In the genomic region with DNA sequence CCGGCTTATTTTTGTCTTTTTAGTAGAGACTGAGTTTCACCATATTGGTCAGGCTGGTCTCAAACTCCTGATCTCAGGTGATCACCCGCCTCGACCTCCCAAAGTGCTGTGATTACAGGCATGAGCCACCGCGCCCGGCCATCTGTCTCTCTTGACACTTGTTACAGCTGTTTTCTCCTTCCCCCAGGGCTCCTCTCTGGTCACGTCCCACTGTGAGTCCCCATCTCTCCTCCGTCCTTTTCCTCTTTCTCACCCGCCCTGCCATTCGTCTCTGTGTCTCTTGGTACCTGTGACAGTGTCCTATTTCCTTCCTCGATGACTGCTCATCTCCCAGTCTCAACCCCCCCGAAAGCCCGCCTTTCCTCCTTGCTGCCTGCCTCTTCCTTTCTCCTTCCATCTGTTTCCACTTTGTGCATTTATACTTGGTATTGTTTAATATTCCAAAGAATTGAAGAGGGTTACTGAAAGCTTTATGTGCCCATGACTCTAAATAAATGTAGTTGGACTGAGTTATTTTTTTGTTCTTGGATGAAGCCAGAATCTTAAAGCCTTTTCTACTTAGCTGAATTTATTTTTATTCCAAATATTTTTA, we compare ENCODE assay signal across 16 cellular contexts.
"Had no signal": no experiment of that assay in that cellular context is flagged by ENCODE, and none has a peak within 500 bp of the region (broad histone marks: within the 10 kb centered on the region; RNA-seq: fewer than 3 reads in every experiment).

No MANE protein-coding gene starts in this region.

- H3K9me3 ChIP-seq: ascending aorta, esophagus muscularis mucosa, neutrophil, testis had no signal

- H3K27ac ChIP-seq: ascending aorta, esophagus muscularis mucosa, neutrophil, testis had no signal

- H3K9me3 Mint-ChIP-seq: activated CD4-positive, alpha-beta memory T cell treated with anti-CD3 and anti-CD28 coated beads, Interleukin-2, amount 10 ng/mL, durations not matched to agents 7 days and 5 days; activated naive CD4-positive, alpha-beta T cell treated with anti-CD3 and anti-CD28 coated beads for 36 hours; activated T-helper 1 cell treated with anti-CD3 and anti-CD28 coated beads, Interleukin-12 subunit alpha, Interleukin-12 subunit beta, Interleukin-2, Interleukin-4 antibody, amounts not matched to agents 30 ng/mL and 10 ng/mL and 1 ng/mL, durations not matched to agents 14 hours and 24 hours and 36 hours; memory B cell; natural killer cell; stimulated activated naive CD8-positive, alpha-beta T cell treated with anti-CD3 and anti-CD28 coated beads, Interleukin-15, amount 100 ng/mL, for 72 hours had no signal

- H3K27me3 Mint-ChIP-seq: stimulated activated naive CD8-positive, alpha-beta T cell treated with anti-CD3 and anti-CD28 coated beads, Interleukin-15, amount 100 ng/mL, for 72 hours had no signal

- H3K27ac Mint-ChIP-seq: activated CD4-positive, alpha-beta memory T cell treated with anti-CD3 and anti-CD28 coated beads, Interleukin-2, amount 10 ng/mL, durations not matched to agents 7 days and 5 days; activated naive CD4-positive, alpha-beta T cell treated with anti-CD3 and anti-CD28 coated beads for 36 hours; activated T-helper 1 cell treated with anti-CD3 and anti-CD28 coated beads, Interleukin-12 subunit alpha, Interleukin-12 subunit beta, Interleukin-2, Interleukin-4 antibody, amounts not matched to agents 30 ng/mL and 10 ng/mL and 1 ng/mL, durations not matched to agents 14 hours and 24 hours and 36 hours; memory B cell; natural killer cell; stimulated activated naive CD8-positive, alpha-beta T cell treated with anti-CD3 and anti-CD28 coated beads, Interleukin-15, amount 100 ng/mL, for 72 hours; T-helper 17 cell had no signal

- H3K4me1 Mint-ChIP-seq: activated CD4-positive, alpha-beta memory T cell treated with anti-CD3 and anti-CD28 coated beads, Interleukin-2, amount 10 ng/mL, durations not matched to agents 7 days and 5 days; memory B cell; natural killer cell; stimulated activated naive CD8-positive, alpha-beta T cell treated with anti-CD3 and anti-CD28 coated beads, Interleukin-15, amount 100 ng/mL, for 72 hours had no signal

- H3K36me3 Mint-ChIP-seq: natural killer cell had no signal

- H3K4me1 ChIP-seq: testis had no signal

- H3K4me3 ChIP-seq: ascending aorta, esophagus muscularis mucosa, testis had no signal

- H3K4me3 Mint-ChIP-seq: activated CD4-positive, alpha-beta memory T cell treated with anti-CD3 and anti-CD28 coated beads, Interleukin-2, amount 10 ng/mL, durations not matched to agents 7 days and 5 days; activated naive CD4-positive, alpha-beta T cell treated with anti-CD3 and anti-CD28 coated beads for 36 hours; activated T-helper 1 cell treated with anti-CD3 and anti-CD28 coated beads, Interleukin-12 subunit alpha, Interleukin-12 subunit beta, Interleukin-2, Interleukin-4 antibody, amounts not matched to agents 30 ng/mL and 10 ng/mL and 1 ng/mL, durations not matched to agents 14 hours and 24 hours and 36 hours; memory B cell; natural killer cell; stimulated activated naive CD8-positive, alpha-beta T cell treated with anti-CD3 and anti-CD28 coated beads, Interleukin-15, amount 100 ng/mL, for 72 hours; T-helper 17 cell had no signal

- H3K27me3 ChIP-seq: ascending aorta, esophagus muscularis mucosa, neutrophil, testis had no signal

- ATAC-seq: left ventricle myocardium superior; natural killer cell; right cardiac atrium; stimulated activated naive CD8-positive, alpha-beta T cell treated with anti-CD3 and anti-CD28 coated beads, Interleukin-15, amount 100 ng/mL, for 72 hours; T-helper 17 cell had no signal

- DNase-seq: activated CD4-positive, alpha-beta memory T cell treated with anti-CD3 and anti-CD28 coated beads, Interleukin-2, amount 10 ng/mL, durations not matched to agents 7 days and 5 days; activated CD4-positive, alpha-beta T cell treated with anti-CD3 and anti-CD28 coated beads for 4 hours; activated naive CD4-positive, alpha-beta T cell treated with anti-CD3 and anti-CD28 coated beads for 36 hours; hippocampal formation; kidney; left ventricle myocardium superior; natural killer cell; T-helper 17 cell; testis had no signal
